In genomic region chr12:108634225-108634795, GRCh38 we compare ENCODE assay signal across 9 cellular contexts. TPM values are rescaled to one million over a fixed set of nuclear protein-coding genes. Genes with fewer than 3 reads are reported as not detected.
DNase-seq lines count a peak whose midpoint lies in the region; ATAC-seq, FAIRE-seq and TF ChIP-seq lines count a peak whose summit lies in the region.
"Had no signal": no experiment of that assay in that cellular context is flagged by ENCODE, and none has a peak within 500 bp of the region (broad histone marks: within the 10 kb centered on the region; RNA-seq: fewer than 3 reads in every experiment).

No MANE protein-coding gene starts in this region.

- H3K4me3 Mint-ChIP-seq in endothelial cell (ENCODE audit: unreplicated experiment) (no peak overlapping the region), Calu3 (ENCODE audit: low read depth, unreplicated experiment) (no peak overlapping the region)
- H3K4me3 Mint-ChIP-seq in stimulated activated naive CD8-positive, alpha-beta T cell treated with anti-CD3 and anti-CD28 coated beads, Interleukin-15, amount 100 ng/mL, for 72 hours, result peak overlapping the region; percentile 91 to 95

- H3K9me3 Mint-ChIP-seq in endothelial cell (ENCODE audit: unreplicated experiment) (no peaks in the 10 kb centered on the region), Calu3 (ENCODE audit: low read depth, unreplicated experiment) (no peaks in the 10 kb centered on the region)
- no peaks in the 10 kb centered on the region for H3K9me3 Mint-ChIP-seq in stimulated activated naive CD8-positive, alpha-beta T cell treated with anti-CD3 and anti-CD28 coated beads, Interleukin-15, amount 100 ng/mL, for 72 hours

- peaks cover 23% of the 10 kb centered on the region for H3K4me1 ChIP-seq in SJSA1 (replicated peaks)

- peaks cover 9% of the 10 kb centered on the region for H3K27me3 Mint-ChIP-seq in endothelial cell (ENCODE audit: unreplicated experiment)
- H3K27me3 Mint-ChIP-seq in stimulated activated naive CD8-positive, alpha-beta T cell treated with anti-CD3 and anti-CD28 coated beads, Interleukin-15, amount 100 ng/mL, for 72 hours, result no peaks in the 10 kb centered on the region
- H3K27me3 Mint-ChIP-seq in Calu3 (ENCODE audit: unreplicated experiment), result no peaks in the 10 kb centered on the region

- TF ChIP-seq CTCF in endothelial cell (IDR thresholded peaks at IDR 0.05; ENCODE audit: unreplicated experiment) (no peak), Calu3 (IDR thresholded peaks at IDR 0.05; ENCODE audit: unreplicated experiment) (no peak)

- peak; percentile 2 for DNase-seq in SKM-1 treated with dmso at 0.1 percent for 144 hours (lab: John Stamatoyannopoulos, UW; ENCODE audit: unreplicated experiment)
- DNase-seq in SKM-1 (lab: John Stamatoyannopoulos, UW; ENCODE audit: unreplicated experiment), result no peak
- peak; percentile 78 to 96 for DNase-seq in SJSA1 (ENCODE audit: low read depth in 1 of 2, low spot score in 2 of 2)
- no peak for DNase-seq in endothelial cell (ENCODE audit: low spot score)
- peak in 1 of 2 donors; percentile 49 for DNase-seq in stimulated activated naive CD8-positive, alpha-beta T cell treated with anti-CD3 and anti-CD28 coated beads, Interleukin-15, amount 100 ng/mL, for 72 hours
- no peak for DNase-seq in GM19239 (ENCODE audit: insufficient read length, low spot score)
- no peak for DNase-seq in Calu3
- no peak for DNase-seq in foreskin melanocyte

- peaks cover 29% of the 10 kb centered on the region for H3K4me1 Mint-ChIP-seq in endothelial cell (ENCODE audit: unreplicated experiment)
- H3K4me1 Mint-ChIP-seq in stimulated activated naive CD8-positive, alpha-beta T cell treated with anti-CD3 and anti-CD28 coated beads, Interleukin-15, amount 100 ng/mL, for 72 hours, result peaks cover 69% of the 10 kb centered on the region
- peaks cover 41% of the 10 kb centered on the region for H3K4me1 Mint-ChIP-seq in Calu3 (ENCODE audit: low read depth, unreplicated experiment)

- H3K27ac Mint-ChIP-seq in endothelial cell (ENCODE audit: unreplicated experiment), result peak overlapping the region; percentile 57
- H3K27ac Mint-ChIP-seq in stimulated activated naive CD8-positive, alpha-beta T cell treated with anti-CD3 and anti-CD28 coated beads, Interleukin-15, amount 100 ng/mL, for 72 hours, result peak overlapping the region; percentile 96 to 98
- no peak overlapping the region for H3K27ac Mint-ChIP-seq in Calu3 (ENCODE audit: unreplicated experiment)

- no TSS peak for BruUV-seq in Calu3 (replicated peaks; lab: Mats Ljungman, UMichigan)

- H3K27ac ChIP-seq in SJSA1, result no peak overlapping the region

- H3K9me3 ChIP-seq in SJSA1 (replicated peaks), result no peaks in the 10 kb centered on the region
- H3K9me3 ChIP-seq: heart left ventricle had no signal

- no peak for ATAC-seq in stimulated activated naive CD8-positive, alpha-beta T cell treated with anti-CD3 and anti-CD28 coated beads, Interleukin-15, amount 100 ng/mL, for 72 hours

- no peak for FAIRE-seq in GM19239 (lab: Jason Lieb, UNC)

- H3K36me3 Mint-ChIP-seq in endothelial cell (ENCODE audit: low read depth, unreplicated experiment) (peaks cover 3% of the 10 kb centered on the region), Calu3 (ENCODE audit: insufficient read depth, unreplicated experiment) (peaks cover 9% of the 10 kb centered on the region)

- H3K4me3 ChIP-seq in SJSA1, result no peak overlapping the region

- no peaks in the 10 kb centered on the region for H3K36me3 ChIP-seq in SJSA1
- H3K36me3 ChIP-seq: heart left ventricle had no signal

- CTCF ChIA-PET in Calu3 (lab: Charles Lee), result no interaction called here

- H3K27me3 ChIP-seq in SJSA1 (replicated peaks), result 0 out of 2 replicates have a peak, but pooled peaks cover 3% of the 10 kb centered on the region
- H3K27me3 ChIP-seq: heart left ventricle had no signal

- intact Hi-C loops in Calu3 (cut with micrococcal nuclease; ENCODE audit: unreplicated experiment), result no loop called here

RNA-seq across cellular contexts. Expression of gene SELPLG, which starts 0.6 kb away (rescaled TPM):
- total RNA-seq in SJSA1 (2014; rRNA removed; shearing (Covaris generic)), result 2.1 and 2.9 TPM in 2 replicates
- 1.6 TPM for total RNA-seq in endothelial cell (ENCODE audit: unreplicated experiment)
- 0.54 and 0.76 TPM in 2 replicates for total RNA-seq in Calu3 (2022)

RNA-seq across cellular contexts. Expression of gene TMEM119, which starts 36.4 kb away (rescaled TPM):
- total RNA-seq in SJSA1 (2014; rRNA removed; shearing (Covaris generic)), result 225 and 311 TPM in 2 replicates
- 0.36 TPM for total RNA-seq in endothelial cell (ENCODE audit: unreplicated experiment)
- total RNA-seq in Calu3 (2022), result not detected in 2 replicates

Comparison
In these comparisons a context has a peak if more than half of its experiments do, and no peak if none do; other contexts are left out.
1. DNase-seq: peak in SKM-1 treated with dmso at 0.1 percent for 144 hours (single experiment) and SJSA1 (2 of 2); none in SKM-1 (single experiment), endothelial cell (single experiment), GM19239 (single experiment), Calu3 (single experiment) and foreskin melanocyte (single experiment).
2. H3K4me3 Mint-ChIP-seq: peak in stimulated activated naive CD8-positive, alpha-beta T cell treated with anti-CD3 and anti-CD28 coated beads, Interleukin-15, amount 100 ng/mL, for 72 hours (2 of 2); none in endothelial cell (single experiment) and Calu3 (single experiment).
3. RNA of gene TMEM119, which starts 36.4 kb away (total RNA-seq): 225 to 311 TPM in SJSA1; 0.36 TPM in endothelial cell (single experiment) and not detected in Calu3; every median in the first group is over 100 times any median in the second.